Comparison of ENCODE assay signal across 17 cellular contexts in the genomic region with DNA sequence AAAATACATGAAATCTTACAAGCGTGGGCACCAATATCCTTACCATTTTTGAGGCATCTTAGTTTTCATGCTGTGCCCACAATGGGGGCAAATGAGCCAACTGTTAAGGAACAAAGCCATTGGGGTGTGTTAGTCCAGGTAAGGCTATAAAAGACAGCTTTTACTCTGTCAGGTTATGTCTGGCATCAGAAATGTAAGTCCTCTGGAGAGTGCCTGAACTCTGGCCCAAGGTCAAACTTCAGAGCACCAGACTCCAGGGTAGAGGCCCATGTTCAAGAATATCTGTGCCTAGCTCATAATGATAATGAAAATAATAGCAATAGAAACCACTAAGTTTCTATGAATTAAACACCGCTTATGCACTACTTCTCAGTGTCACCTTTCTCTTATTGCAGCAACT.
"Had no signal": no experiment of that assay in that cellular context is flagged by ENCODE, and none has a peak within 500 bp of the region (broad histone marks: within the 10 kb centered on the region; RNA-seq: fewer than 3 reads in every experiment).

No MANE protein-coding gene starts in this region.

- H3K27ac Mint-ChIP-seq: activated B cell treated with CpG ODN at 0.5 μM for 24 hours; activated CD4-positive, alpha-beta T cell treated with anti-CD3 and anti-CD28 coated beads for 36 hours; activated T-helper 17 cell treated with anti-CD3 and anti-CD28 coated beads, Interleukin-2, amount 50 U/mL, for 72 hours; endodermal cell; nephron; T-cell had no signal

- ATAC-seq: activated CD4-positive, alpha-beta T cell treated with anti-CD3 and anti-CD28 coated beads for 36 hours; activated T-cell treated with anti-CD3 and anti-CD28 coated beads, Interleukin-2, amount 50 U/mL, for 4 hours; activated T-helper 17 cell treated with anti-CD3 and anti-CD28 coated beads, Interleukin-2, amount 50 U/mL, for 72 hours; foreskin keratinocyte; T-cell had no signal

- H3K27me3 Mint-ChIP-seq: activated T-helper 17 cell treated with anti-CD3 and anti-CD28 coated beads, Interleukin-2, amount 50 U/mL, for 72 hours; T-cell had no signal

- H3K9me3 Mint-ChIP-seq: activated B cell treated with CpG ODN at 0.5 μM for 24 hours; activated T-cell treated with anti-CD3 and anti-CD28 coated beads, Interleukin-2, amount 50 U/mL, for 4 hours; activated T-helper 17 cell treated with anti-CD3 and anti-CD28 coated beads, Interleukin-2, amount 50 U/mL, for 72 hours; central memory CD8-positive, alpha-beta T cell; nephron; T-cell had no signal

- H3K36me3 Mint-ChIP-seq: T-cell had no signal

- H3K4me3 Mint-ChIP-seq: activated B cell treated with CpG ODN at 0.5 μM for 24 hours; activated CD4-positive, alpha-beta T cell treated with anti-CD3 and anti-CD28 coated beads for 36 hours; activated T-cell treated with anti-CD3 and anti-CD28 coated beads, Interleukin-2, amount 50 U/mL, for 4 hours; activated T-helper 17 cell treated with anti-CD3 and anti-CD28 coated beads, Interleukin-2, amount 50 U/mL, for 72 hours; central memory CD8-positive, alpha-beta T cell; dendritic cell treated with granulocyte-macrophage colony-stimulating factor and Interleukin-4, amounts not matched to agents 40 ng/mL and 50 ng/mL, for 4 days; endodermal cell; nephron; T-cell; T-helper 2 cell treated with Interferon-gamma antibody and Interleukin-4, amounts not matched to agents 5 μg/mL and 100 μg/mL, for 36 hours had no signal

- DNase-seq: activated B cell treated with CpG ODN at 0.5 μM for 24 hours; activated CD4-positive, alpha-beta T cell treated with anti-CD3 and anti-CD28 coated beads for 36 hours; activated CD8-positive, alpha-beta memory T cell treated with anti-CD3 and anti-CD28 coated beads for 24 hours; activated CD8-positive, alpha-beta memory T cell treated with anti-CD3 and anti-CD28 coated beads, Interleukin-2, amount 50 U/mL, for 48 hours; activated gamma-delta T cell treated with Interleukin-2 at 50 U/mL for 16 hours; activated naive CD4-positive, alpha-beta T cell treated with anti-CD3 and anti-CD28 coated beads, Interleukin-2, amount 50 U/mL, for 16 hours; activated T-cell treated with anti-CD3 and anti-CD28 coated beads, Interleukin-2, amount 50 U/mL, for 4 hours; endodermal cell; foreskin keratinocyte; left ventricle myocardium inferior; T-cell; tibial artery had no signal
